ENCODE assay signal across 15 cellular contexts in the genomic region with DNA sequence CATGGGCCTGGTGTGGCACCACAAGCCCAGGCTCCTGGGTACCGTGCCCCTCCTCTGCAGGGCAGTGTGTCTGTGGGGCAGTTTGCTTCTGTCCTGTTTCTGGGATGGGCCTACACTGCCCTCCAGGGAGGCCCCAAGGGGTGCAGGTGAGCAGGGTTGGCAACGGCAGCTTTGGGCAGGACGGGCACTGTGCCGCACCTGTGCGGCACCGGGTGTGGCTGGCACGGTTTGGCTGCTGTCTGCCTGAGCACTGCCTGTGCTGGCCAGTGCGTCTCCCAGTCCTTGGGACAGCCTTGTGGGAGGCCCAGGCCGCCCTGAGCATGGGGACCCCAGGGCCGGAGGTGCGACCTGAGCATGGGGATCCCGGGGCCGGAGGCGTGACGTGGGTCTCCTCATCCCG. TPM values are rescaled to one million over a fixed set of nuclear protein-coding genes. Genes with fewer than 3 reads are reported as not detected.
DNase-seq lines count a peak whose midpoint lies in the region; ATAC-seq, FAIRE-seq and TF ChIP-seq lines count a peak whose summit lies in the region.
"Had no signal": no experiment of that assay in that cellular context is flagged by ENCODE, and none has a peak within 500 bp of the region (broad histone marks: within the 10 kb centered on the region; RNA-seq: fewer than 3 reads in every experiment).

No MANE protein-coding gene starts in this region.

- WGBS in K562 (ENCODE audit: insufficient coverage, low coverage, missing lambda C conversion rate), result 76% methylated on average over 10 of the region's 16 CpGs

- H3K4me2 ChIP-seq in K562 (ENCODE audit: insufficient read depth, low read length), result no peak overlapping the region

- no peak for TF ChIP-seq RAD21 in K562 (CRISPR knock-in tag; conservative IDR thresholded peaks at IDR 0.05 in 1 of 2, IDR thresholded peaks at IDR 0.05 in 1 of 2)

- no peak overlapping the region for H2AFZ ChIP-seq in K562 (ENCODE audit: low read depth, low read length)

- H3K36me3 ChIP-seq in H7 (replicated peaks; ENCODE audit: control insufficient read depth, insufficient read depth, low read length) (no peaks in the 10 kb centered on the region), K562 (ENCODE audit: control insufficient read depth, insufficient read depth, low read length) (no peaks in the 10 kb centered on the region), skeletal muscle tissue (ENCODE audit: control insufficient read depth in 3 of 3, insufficient read depth in 3 of 3, low read length in 3 of 3) (no peaks in the 10 kb centered on the region)
- H3K36me3 ChIP-seq: SJSA1 had no signal

- peaks cover 2% of the 10 kb centered on the region; the same call in 2 of the 3 replicates for H3K79me2 ChIP-seq in K562 (ENCODE audit: control insufficient read depth, insufficient read depth, low read length)

- POLR2A ChIA-PET in K562 (lab: Yijun Ruan, JAX), result interaction anchor here (1.0 kb wide), 1 partner anchor 41 kb away, joined by 3 read pairs; no protein-coding TSS in a partner anchor

- intact Hi-C loops in K562 (cut with micrococcal nuclease), result no loop called here

- in situ Hi-C loops in K562 (cut with MboI), result no loop called here

- H3K9ac ChIP-seq in K562 (ENCODE audit: insufficient read depth in 1 of 2, low read depth in 2 of 2, low read length in 2 of 2), result no peak overlapping the region; a peak in 1 of 4 replicates
- H3K9ac ChIP-seq in skeletal muscle tissue (ENCODE audit: low read depth in 1 of 3, low read length in 3 of 3), result peak overlapping the region; percentile 38 to 71 (median 51)

- H3K9me3 ChIP-seq in K562 (replicated peaks; ENCODE audit: control insufficient read depth, insufficient read depth, low read depth, low read length) (no peaks in the 10 kb centered on the region), skeletal muscle tissue (ENCODE audit: control insufficient read depth in 3 of 3, low read length in 3 of 3) (no peaks in the 10 kb centered on the region)
- H3K9me3 ChIP-seq: SJSA1 had no signal

- CTCF ChIA-PET in K562 (lab: Yijun Ruan, JAX; ENCODE audit: low intra/inter-chr PET ratio), result no interaction called here

- H3K4me3 ChIP-seq in H7 (ENCODE audit: insufficient read depth, low read depth, low read length), result no peak overlapping the region
- H3K4me3 ChIP-seq in K562, result no peak overlapping the region
- H3K4me3 ChIP-seq in skeletal muscle tissue (ENCODE audit: low read length in 3 of 3), result no peak overlapping the region
- H3K4me3 ChIP-seq: SJSA1 had no signal

- peak; percentile 70 for DNase-seq in H7
- no peak for DNase-seq in K562 (ENCODE audit: extremely low read depth in 1 of 4, low spot score in 3 of 4)
- DNase-seq in left lobe of liver (ENCODE audit: low spot score), result peak; percentile 84
- DNase-seq in NCI-H82 (lab: John Stamatoyannopoulos, UW), result no peak
- no peak for DNase-seq in RKO (ENCODE audit: low spot score)
- DNase-seq: Kasumi-1, NCI-H1417, NCI-H1930, NCI-H2171, NCI-H510A had no signal

- ATAC-seq in K562 (no peak), left lobe of liver (peak; percentile 27), GM18511 (IDR thresholded peaks at IDR 0.05; ENCODE audit: unreplicated experiment) (no peak)

- no peak for TF ChIP-seq CTCF in K562 (IDR thresholded peaks at IDR 0.05 in 2 of 3, conservative IDR thresholded peaks at IDR 0.05 in 1 of 3; ENCODE audit: insufficient read depth in 2 of 3, low read depth in 1 of 3, low read length in 3 of 3)

- H3K4me1 ChIP-seq in K562 (replicated peaks in 1 of 2; ENCODE audit: control insufficient read depth in 2 of 2, insufficient read depth in 2 of 2, low read length in 2 of 2), result peaks cover 0 to 98% of the 10 kb centered on the region in 2 experiments; a peak in 2 of 5 replicates
- H3K4me1 ChIP-seq in skeletal muscle tissue (ENCODE audit: control insufficient read depth in 3 of 3, insufficient read depth in 3 of 3, low read length in 3 of 3), result peaks cover 80 to 99% (median 96%) of the 10 kb centered on the region in 3 donors

- H4K20me1 ChIP-seq in K562 (replicated peaks; ENCODE audit: control insufficient read depth, insufficient read depth, low read length), result peaks cover 84% of the 10 kb centered on the region

- H3K9me1 ChIP-seq in K562 (ENCODE audit: control insufficient read depth, insufficient read depth, low read length), result no peaks in the 10 kb centered on the region

- no peaks in the 10 kb centered on the region for H3K27me3 ChIP-seq in H7 (ENCODE audit: control insufficient read depth, insufficient read depth, low read length)
- no peaks in the 10 kb centered on the region for H3K27me3 ChIP-seq in K562 (ENCODE audit: control insufficient read depth in 2 of 2, insufficient read depth in 2 of 2, low read length in 2 of 2)
- no peaks in the 10 kb centered on the region for H3K27me3 ChIP-seq in skeletal muscle tissue (ENCODE audit: control insufficient read depth in 3 of 3, insufficient read depth in 3 of 3, low read length in 3 of 3)
- H3K27me3 ChIP-seq: SJSA1 had no signal

- TF ChIP-seq EP300 in K562 (IDR thresholded peaks at IDR 0.05; ENCODE audit: low read length), result no peak

- no peak for FAIRE-seq in K562 (lab: Jason Lieb, UNC)
- FAIRE-seq: H1, RCC 7860 had no signal

- no peak for TF ChIP-seq POLR2A in K562 (conservative IDR thresholded peaks at IDR 0.05)

- no TSS peak for BruUV-seq in K562 (replicated peaks; lab: Mats Ljungman, UMichigan)

- H3K27ac ChIP-seq in K562 (ENCODE audit: extremely low read depth, low read depth, low read length) (no peak overlapping the region), skeletal muscle tissue (ENCODE audit: low read depth, low read length) (peak overlapping the region; percentile 12)
- H3K27ac ChIP-seq: SJSA1 had no signal

TF ChIP-seq in K562, 482 proteins besides CTCF, POLR2A, EP300 and RAD21:
- TF ChIP-seq HNRNPL (IDR thresholded peaks at IDR 0.05; ENCODE audit: low read depth, low read length) (0 out of 2 replicates have a peak, but pooled peaks have one; percentile 13), EP400 (IDR thresholded peaks at IDR 0.05) (no peak), KLF10 (CRISPR knock-in tag; IDR thresholded peaks at IDR 0.05) (no peak), MLLT1 (IDR thresholded peaks at IDR 0.05) (no peak), ZNF830 (CRISPR knock-in tag; IDR thresholded peaks at IDR 0.05) (no peak), ZNF79 (CRISPR knock-in tag; IDR thresholded peaks at IDR 0.05; ENCODE audit: low read depth) (no peak), DIDO1 (tag; IDR thresholded peaks at IDR 0.05; ENCODE audit: low read depth) (no peak), SAFB2 (IDR thresholded peaks at IDR 0.05; ENCODE audit: borderline replicate concordance, low read depth, low read length, severe bottlenecking) (no peak)

RNA-seq across cellular contexts. Expression of gene RXRA, which starts 37.2 kb away (rescaled TPM):
- total RNA-seq in H7 (2014; rRNA removed; shearing (Covaris generic)), result 17.7 and 23.2 TPM in 2 replicates
- 9.2 and 26.3 TPM in 2 replicates for total RNA-seq in K562 (2011; cell fraction: chromatin; rRNA removed; ENCODE audit: low replicate concordance)
- 12.6 and 15.3 TPM in 2 replicates for total RNA-seq in K562 (2011; cell fraction: nucleolus; rRNA removed)
- 9.4 and 10.3 TPM in 2 replicates for total RNA-seq in K562 (2011; cell fraction: nucleoplasm; rRNA removed)
- total RNA-seq in K562 (2014; rRNA removed) (9.6 and 11.0 TPM in 2 replicates), K562 (2014; rRNA removed; fragmentation: Illumina TruSeq; extraction: Trizol) (1.5 and 1.8 TPM in 2 replicates), K562 (2015; rRNA removed; fragmentation: Illumina TruSeq; extraction: Trizol) (4.2 and 5.7 TPM in 2 replicates), K562 (2021) (21.4 and 23.6 TPM in 2 replicates), left lobe of liver (163 TPM), skeletal muscle tissue (11.5 TPM)
- polyA plus RNA-seq in K562 (2011; rRNA removed) (4.0 and 4.6 TPM in 2 replicates), K562 (2014; fragmentation: Illumina TruSeq; extraction: Trizol) (5.2 and 14.5 TPM in 2 replicates), K562 (2014; fragmentation: Nextera tagmentation; extraction: Ambion mirVana) (under 1 TPM; 0.35 to 0.56 TPM), K562 (2014; rRNA removed) (6.8 and 14.8 TPM in 2 replicates)
- polyA plus RNA-seq in K562 (2011; cell fraction: cytosol; rRNA removed), result 8.4 and 14.0 TPM in 2 replicates
- polyA plus RNA-seq in K562 (2011; cell fraction: nucleus; rRNA removed), result 7.8 and 14.2 TPM in 2 replicates
- polyA plus RNA-seq in K562 (2012), result 13.9 and 14.6 TPM in 2 replicates
- 2.2 and 4.3 TPM in 2 replicates for polyA minus RNA-seq in K562 (2011; rRNA and poly(A)+ RNA removed)
- polyA minus RNA-seq in K562 (2011; cell fraction: cytosol; rRNA and poly(A)+ RNA removed), result 13.6 and 24.3 TPM in 2 replicates
- 6.7 and 8.4 TPM in 2 replicates for polyA minus RNA-seq in K562 (2011; cell fraction: nucleus; rRNA and poly(A)+ RNA removed)

Comparison
In these comparisons a context has a peak if more than half of its experiments do, and no peak if none do; other contexts are left out.
1. DNase-seq: peak in H7 (single experiment) and left lobe of liver (single experiment); none in K562 (0 of 4), NCI-H82 (single experiment) and RKO (single experiment).
2. H3K9ac ChIP-seq: peak in skeletal muscle tissue (3 of 3); none in K562 (0 of 2).